In the genomic region with DNA sequence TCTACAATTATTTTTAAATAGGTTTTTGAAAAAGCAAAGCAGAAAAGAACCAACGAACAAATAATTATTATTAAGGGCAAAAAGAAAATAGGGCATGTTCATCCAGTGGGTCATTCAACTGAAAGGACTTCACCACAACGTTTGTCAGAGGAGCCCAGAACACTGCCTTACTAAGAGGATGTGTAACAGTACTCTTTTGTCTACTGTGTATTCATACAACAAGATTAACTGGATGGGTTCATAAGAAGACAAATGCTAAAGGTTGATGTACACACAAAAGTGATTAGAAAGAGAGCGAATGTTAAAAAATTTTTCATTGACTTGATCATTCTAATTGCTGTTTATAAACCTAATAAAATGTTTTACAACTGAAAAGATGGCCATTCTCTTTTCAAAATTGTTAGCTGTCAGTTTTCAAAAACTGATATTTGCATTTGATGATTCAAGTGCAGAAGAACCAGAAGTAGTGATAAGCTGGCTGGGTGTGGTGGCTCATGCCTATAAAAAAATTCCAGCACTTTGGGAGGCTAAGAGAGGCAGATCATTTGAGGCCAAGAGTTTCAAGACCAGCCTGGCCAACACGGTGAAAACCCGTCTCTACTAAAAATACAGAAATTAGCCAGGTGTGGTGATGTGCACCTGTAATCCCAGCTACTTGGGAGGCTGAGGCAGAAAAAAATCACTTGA, we compare ENCODE assay signal across 19 cellular contexts. TPM values are rescaled to one million over a fixed set of nuclear protein-coding genes. Genes with fewer than 3 reads are reported as not detected.
DNase-seq lines count a peak whose midpoint lies in the region; ATAC-seq, FAIRE-seq and TF ChIP-seq lines count a peak whose summit lies in the region.
"Had no signal": no experiment of that assay in that cellular context is flagged by ENCODE, and none has a peak within 500 bp of the region (broad histone marks: within the 10 kb centered on the region; RNA-seq: fewer than 3 reads in every experiment).

No MANE protein-coding gene starts in this region.

- no peak overlapping the region for H3K4me2 ChIP-seq in endothelial cell of umbilical vein (ENCODE audit: insufficient read depth, low read length)
- H3K4me2 ChIP-seq: KMS-11, PC-9 had no signal

- no peak overlapping the region for H2AFZ ChIP-seq in endothelial cell of umbilical vein (ENCODE audit: low read depth, low read length)
- H2AFZ ChIP-seq: PC-9 had no signal

- peaks cover 3% of the 10 kb centered on the region for H3K9me3 Mint-ChIP-seq in activated CD4-positive, alpha-beta T cell treated with anti-CD3 and anti-CD28 coated beads for 36 hours (ENCODE audit: low read depth)
- H3K9me3 Mint-ChIP-seq: CD14-positive monocyte, H9 had no signal

- peaks cover 34% of the 10 kb centered on the region for H3K4me1 ChIP-seq in endothelial cell of umbilical vein (ENCODE audit: control insufficient read depth, extremely low read depth, insufficient read depth, low read length)
- H3K4me1 ChIP-seq: SJCRH30 had no signal

- H4K20me1 ChIP-seq in endothelial cell of umbilical vein (replicated peaks; ENCODE audit: control insufficient read depth, extremely low read depth, insufficient read depth, low read length): no peaks in the 10 kb centered on the region

- CTCF ChIA-PET in activated CD4-positive, alpha-beta T cell treated with anti-CD3 and anti-CD28 coated beads for 36 hours (lab: Charles Lee): interaction anchor here (0.7 to 1.5 kb wide), 3 partner anchors 12 to 41 kb away, joined by 3 read pairs; no protein-coding TSS in a partner anchor
- CTCF ChIA-PET in endothelial cell of umbilical vein (lab: Charles Lee): interaction anchor here (1.0 kb wide), 1 partner anchor 33 kb away, joined by 5 read pairs; the partner anchor contains the start of gene MGAT4A

- H3K9me3 ChIP-seq in endothelial cell of umbilical vein (replicated peaks; ENCODE audit: control insufficient read depth, insufficient read depth, low read length): no peaks in the 10 kb centered on the region
- H3K9me3 ChIP-seq: SJCRH30 had no signal

- H3K79me2 ChIP-seq in endothelial cell of umbilical vein (ENCODE audit: control insufficient read depth, insufficient read depth, low read length): peaks cover 75% of the 10 kb centered on the region

- H3K4me3 Mint-ChIP-seq in activated CD4-positive, alpha-beta T cell treated with anti-CD3 and anti-CD28 coated beads for 36 hours: no peak overlapping the region
- H3K4me3 Mint-ChIP-seq: CD14-positive monocyte, H9 had no signal

- H3K36me3 ChIP-seq in endothelial cell of umbilical vein (ENCODE audit: control insufficient read depth in 2 of 2, extremely low read depth in 1 of 2, insufficient read depth in 2 of 2, low read length in 2 of 2): no peaks in the 10 kb centered on the region
- H3K36me3 ChIP-seq: SJCRH30 had no signal

- FAIRE-seq in endothelial cell of umbilical vein (lab: Jason Lieb, UNC): peak; percentile 40

- peak overlapping the region; percentile 20 for H3K27ac Mint-ChIP-seq in activated CD4-positive, alpha-beta T cell treated with anti-CD3 and anti-CD28 coated beads for 36 hours
- H3K27ac Mint-ChIP-seq: CD14-positive monocyte, H9 had no signal

- intact Hi-C loops in activated CD4-positive, alpha-beta T cell treated with anti-CD3 and anti-CD28 coated beads for 36 hours (cut with DNase I, micrococcal nuclease): no loop called here
- intact Hi-C loops in endothelial cell of umbilical vein (cut with micrococcal nuclease): no loop called here
- intact Hi-C loops in left cardiac atrium (cut with DNase I): no loop called here

- no peaks in the 10 kb centered on the region for H3K9me1 ChIP-seq in endothelial cell of umbilical vein (replicated peaks; ENCODE audit: control insufficient read depth, extremely low read depth, insufficient read depth, low read length)

- H3K4me3 ChIP-seq in endothelial cell of umbilical vein (replicated peaks in 1 of 3; ENCODE audit: insufficient read depth in 1 of 3, low read depth in 1 of 3, low read length in 3 of 3): no peak overlapping the region
- H3K4me3 ChIP-seq: PC-9, SJCRH30 had no signal

- no peak for ATAC-seq in activated CD4-positive, alpha-beta T cell treated with anti-CD3 and anti-CD28 coated beads for 36 hours
- ATAC-seq in left cardiac atrium (no peak), GM19455 (IDR thresholded peaks at IDR 0.05; ENCODE audit: unreplicated experiment) (no peak)

- no peak overlapping the region for H3K27ac ChIP-seq in endothelial cell of umbilical vein (ENCODE audit: insufficient read depth, low read depth, low read length)
- H3K27ac ChIP-seq: 22Rv1, KMS-11, PC-9, SJCRH30 had no signal

- H3K4me1 Mint-ChIP-seq in activated CD4-positive, alpha-beta T cell treated with anti-CD3 and anti-CD28 coated beads for 36 hours: peaks cover 83% of the 10 kb centered on the region
- H3K4me1 Mint-ChIP-seq: H9 had no signal

- BruUV-seq in endothelial cell of umbilical vein (replicated peaks; lab: Mats Ljungman, UMichigan): no TSS peak

- dilution Hi-C loops in endothelial cell of umbilical vein (cut with MboI; ENCODE audit: extremely low pct_ligation_motif_present, low sequenced_read_pairs): no loop called here

- TF ChIP-seq CTCF in endothelial cell of umbilical vein (IDR thresholded peaks at IDR 0.05; ENCODE audit: extremely low read depth in 1 of 2, insufficient read depth in 1 of 2, low read depth in 1 of 2, low read length in 2 of 2): no peak

- peaks cover 34% of the 10 kb centered on the region for H3K36me3 Mint-ChIP-seq in activated CD4-positive, alpha-beta T cell treated with anti-CD3 and anti-CD28 coated beads for 36 hours (ENCODE audit: low read depth)

- no peak for TF ChIP-seq POLR2A in endothelial cell of umbilical vein (IDR thresholded peaks at IDR 0.05; ENCODE audit: low read depth, low read length)

- POLR2A ChIA-PET in activated CD4-positive, alpha-beta T cell treated with anti-CD3 and anti-CD28 coated beads for 36 hours (lab: Charles Lee): no interaction called here
- POLR2A ChIA-PET in endothelial cell of umbilical vein (lab: Charles Lee): no interaction called here

- DNase-seq in activated CD4-positive, alpha-beta T cell treated with anti-CD3 and anti-CD28 coated beads for 36 hours: no peak
- no peak for DNase-seq in activated CD4-positive, alpha-beta T cell treated with anti-CD3 and anti-CD28 coated beads, Interleukin-2, amount 50 U/mL, for 1 hour
- peak; percentile 12 for DNase-seq in NCI-H226
- no peak for DNase-seq in endothelial cell of umbilical vein (ENCODE audit: low read depth, low spot score)
- DNase-seq in pons (ENCODE audit: low spot score): peak; percentile 55
- DNase-seq in nucleus accumbens (lab: John Stamatoyannopoulos, UW): no peak
- no peak for DNase-seq in left cardiac atrium
- DNase-seq: DMS153, GDM1, H9, NCI-H1417 treated with DMSO at 0.1 percent for 48 hours, NCI-H2029, NCI-H526, PC-9, SJCRH30 had no signal

- no peaks in the 10 kb centered on the region for H3K27me3 ChIP-seq in endothelial cell of umbilical vein (ENCODE audit: control insufficient read depth in 2 of 2, insufficient read depth in 2 of 2, low read length in 2 of 2)
- H3K27me3 ChIP-seq: SJCRH30 had no signal

- H3K9ac ChIP-seq in endothelial cell of umbilical vein (replicated peaks; ENCODE audit: extremely low read depth, insufficient read depth, low read length): no peak overlapping the region
- H3K9ac ChIP-seq: KMS-11 had no signal

- H3K27me3 Mint-ChIP-seq in activated CD4-positive, alpha-beta T cell treated with anti-CD3 and anti-CD28 coated beads for 36 hours: no peaks in the 10 kb centered on the region

TF ChIP-seq in endothelial cell of umbilical vein, 7 proteins besides CTCF, POLR2A, EP300 and RAD21:
- TF ChIP-seq FOS (IDR thresholded peaks at IDR 0.05; ENCODE audit: borderline replicate concordance, insufficient read depth, low read length) (no peak), GATA2 (IDR thresholded peaks at IDR 0.05; ENCODE audit: insufficient read depth, insufficient read length, low read depth, low read length) (no peak), JUN (IDR thresholded peaks at IDR 0.05; ENCODE audit: borderline replicate concordance, insufficient read depth, insufficient read length, low read depth) (no peak), EZH2 (IDR thresholded peaks at IDR 0.05; ENCODE audit: borderline replicate concordance, low read depth, low read length, severe bottlenecking) (no peak), MYC (IDR thresholded peaks at IDR 0.05; ENCODE audit: low read depth, low read length) (no peak)

RNA-seq across cellular contexts. Expression of gene MGAT4A, which starts 33.1 kb away (rescaled TPM):
- total RNA-seq in activated CD4-positive, alpha-beta T cell treated with anti-CD3 and anti-CD28 coated beads for 36 hours: 10 to 100 TPM; 49.4 to 67.5 TPM
- total RNA-seq in endothelial cell of umbilical vein: 42.2 and 47.6 TPM in 2 replicates
- polyA plus RNA-seq in endothelial cell of umbilical vein: 8.2 and 9.2 TPM in 2 replicates
- 10.0 and 11.5 TPM in 2 replicates for polyA plus RNA-seq in endothelial cell of umbilical vein (2011; cell fraction: cytosol; rRNA removed)
- 22.1 and 37.9 TPM in 2 replicates for polyA plus RNA-seq in endothelial cell of umbilical vein (2011; cell fraction: nucleus; rRNA removed)
- polyA plus RNA-seq in endothelial cell of umbilical vein (2012): 31.6 and 54.3 TPM in 2 replicates
- 24.5 and 26.6 TPM in 2 replicates for polyA minus RNA-seq in endothelial cell of umbilical vein
- not detected for polyA minus RNA-seq in endothelial cell of umbilical vein (2011; cell fraction: cytosol; rRNA and poly(A)+ RNA removed)
- 28.3 and 39.7 TPM in 2 replicates for polyA minus RNA-seq in endothelial cell of umbilical vein (2011; cell fraction: nucleus; rRNA and poly(A)+ RNA removed)
- 10 to 100 TPM; 28.2 to 41.6 TPM for total RNA-seq in left cardiac atrium

Comparison
In these comparisons a context has a peak if more than half of its experiments do, and no peak if none do; other contexts are left out.
1. DNase-seq: peak in NCI-H226 (single experiment) and pons (single experiment); none in activated CD4-positive, alpha-beta T cell treated with anti-CD3 and anti-CD28 coated beads for 36 hours (single experiment), activated CD4-positive, alpha-beta T cell treated with anti-CD3 and anti-CD28 coated beads, Interleukin-2, amount 50 U/mL, for 1 hour (single experiment), endothelial cell of umbilical vein (single experiment), nucleus accumbens (0 of 56) and left cardiac atrium (single experiment).